Comparison of ENCODE assay signal across 27 cellular contexts in the genomic region with DNA sequence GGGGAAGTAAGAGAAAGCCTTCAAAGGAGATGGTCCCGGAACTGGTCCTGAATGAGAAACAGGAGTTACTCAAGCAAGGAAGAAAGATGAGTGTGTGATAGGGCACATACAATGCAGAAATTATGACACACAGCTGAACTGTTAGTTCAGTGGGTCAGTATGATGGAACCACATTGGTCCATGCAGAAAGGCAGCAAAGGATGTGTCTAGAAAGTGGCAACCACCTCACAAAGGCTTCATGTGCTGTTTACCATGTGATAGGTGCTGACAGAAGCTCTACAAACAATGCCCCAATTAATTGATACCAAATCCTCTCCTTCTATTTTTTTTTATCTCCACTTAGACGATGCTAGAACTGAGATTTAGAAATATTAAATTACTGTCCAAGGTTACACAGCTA.
"Had no signal": no experiment of that assay in that cellular context is flagged by ENCODE, and none has a peak within 500 bp of the region (broad histone marks: within the 10 kb centered on the region; RNA-seq: fewer than 3 reads in every experiment).

No MANE protein-coding gene starts in this region.

- FAIRE-seq: pancreas, urothelium cell line had no signal

- H3K27ac ChIP-seq: neutrophil, pancreas, prostate gland, skin epidermis, spleen, stomach, thoracic aorta, thyroid gland, tibial nerve, upper lobe of left lung, vagina had no signal

- H3K4me3 ChIP-seq: pancreas, prostate gland, skin epidermis, smooth muscle cell, spleen, stomach, thoracic aorta, thyroid gland, tibial nerve, upper lobe of left lung, vagina had no signal

- H3K9me3 ChIP-seq: neutrophil, pancreas, prostate gland, spleen, stomach, thoracic aorta, thyroid gland, tibial nerve, upper lobe of left lung, vagina had no signal

- H3K4me1 ChIP-seq: pancreas, prostate gland, spleen, stomach, thyroid gland, upper lobe of left lung, vagina had no signal

- H3K4me2 ChIP-seq: smooth muscle cell had no signal

- H3K27me3 ChIP-seq: neutrophil, pancreas, spleen, stomach, thyroid gland, tibial nerve, upper lobe of left lung, vagina had no signal

- ATAC-seq: naive thymus-derived CD8-positive, alpha-beta T cell; natural killer cell treated with Interleukin-12 subunit alpha and Interleukin-12 subunit beta and Interleukin-15 and Interleukin-18, amount 100 ng/mL, for 72 hours; pancreas; right cardiac atrium; sciatic nerve; stimulated activated naive B cell treated with anti-CD40 and anti-IgM and Interleukin-4, amounts not matched to agents 10 μg/mL and 1 μg/mL and 100 μg/mL, for 72 hours had no signal

- DNase-seq: naive thymus-derived CD8-positive, alpha-beta T cell; nephron progenitor cell; nucleus accumbens; pancreas; right cardiac atrium; spleen; stimulated activated CD4-positive, alpha-beta T cell treated with anti-CD3 and anti-CD28 coated beads, Interleukin-12 subunit alpha, Interleukin-12 subunit beta, amount 100 ng/mL, for 4 hours; stimulated activated CD4-positive, alpha-beta T cell treated with anti-CD3 and anti-CD28 coated beads, Interleukin-1b, Interleukin-23, amount 100 ng/mL, for 48 hours; stimulated activated CD4-positive, alpha-beta T cell treated with anti-CD3 and anti-CD28 coated beads, Interleukin-4, amount 100 ng/mL, for 1 hour; stimulated activated CD4-positive, alpha-beta T cell treated with anti-CD3 and anti-CD28 coated beads, Interleukin-4, amount 100 ng/mL, for 4 hours; stimulated activated CD8-positive, alpha-beta memory T cell treated with anti-CD3 and anti-CD28 coated beads, Interleukin-4, amount 100 ng/mL, for 48 hours; stimulated activated naive B cell treated with anti-CD40 and anti-IgM and Interleukin-4, amounts not matched to agents 10 μg/mL and 1 μg/mL and 100 μg/mL, for 72 hours; stimulated activated naive CD4-positive, alpha-beta T cell treated with Interleukin-2 at 50 U/mL for 16 hours; stomach; thyroid gland; trophoblast cell; upper lobe of left lung had no signal

- H3K36me3 ChIP-seq: neutrophil, pancreas, prostate gland, spleen, stomach, thoracic aorta, thyroid gland, tibial nerve, upper lobe of left lung, vagina had no signal
